In genomic region chr10:28508304-28508925, GRCh38 we compare ENCODE assay signal across 28 cellular contexts.
"Had no signal": no experiment of that assay in that cellular context is flagged by ENCODE, and none has a peak within 500 bp of the region (broad histone marks: within the 10 kb centered on the region; RNA-seq: fewer than 3 reads in every experiment).

No MANE protein-coding gene starts in this region.

- H3K9me3 ChIP-seq: esophagus muscularis mucosa, heart right ventricle, lower lobe of right lung, ovary, psoas muscle, spleen, testis, tibial artery, upper lobe of left lung had no signal

- H3K27me3 ChIP-seq: esophagus muscularis mucosa, foreskin keratinocyte, heart right ventricle, ovary, spleen, testis, tibial artery, upper lobe of left lung had no signal

- H3K36me3 ChIP-seq: esophagus muscularis mucosa, heart right ventricle, lower lobe of right lung, ovary, spleen, tibial artery, upper lobe of left lung had no signal

- H3K4me3 ChIP-seq: esophagus muscularis mucosa, heart right ventricle, lower lobe of right lung, ovary, psoas muscle, skin epidermis, spleen, testis, tibial artery, upper lobe of left lung had no signal

- ATAC-seq: foreskin keratinocyte; heart right ventricle; left ventricle myocardium superior; lower lobe of right lung; natural killer cell; psoas muscle; right cardiac atrium; stimulated activated memory B cell treated with anti-CD40 and anti-IgM and Interleukin-4, amounts not matched to agents 10 μg/mL and 1 μg/mL and 100 μg/mL, for 72 hours; stimulated activated naive CD8-positive, alpha-beta T cell treated with anti-CD3 and anti-CD28 coated beads, Interleukin-15, Interleukin-2, amounts not matched to agents 100 U/mL and 50 U/mL, for 24 hours had no signal

- H3K27ac ChIP-seq: esophagus muscularis mucosa, foreskin keratinocyte, heart right ventricle, lower lobe of right lung, ovary, psoas muscle, skin epidermis, spleen, testis, tibial artery, upper lobe of left lung had no signal

- FAIRE-seq: colon, urothelium cell line had no signal

- DNase-seq: effector CD8-positive, alpha-beta T cell; endodermal cell; foreskin keratinocyte; glutamatergic neuron; heart right ventricle; hippocampal formation; islet precursor cell; kidney glomerular epithelial cell; left ventricle myocardium superior; lower lobe of right lung; natural killer cell; occipital lobe; ovary; posterior cingulate gyrus; psoas muscle; right cardiac atrium; spleen; stimulated activated CD4-positive, alpha-beta T cell treated with anti-CD3 and anti-CD28 coated beads, Interleukin-4, amount 100 ng/mL, for 4 hours; stimulated activated naive CD8-positive, alpha-beta T cell treated with anti-CD3 and anti-CD28 coated beads, Interleukin-15, Interleukin-2, amounts not matched to agents 100 U/mL and 50 U/mL, for 24 hours; substantia nigra; testis; tibial artery; upper lobe of left lung had no signal

- H3K4me1 ChIP-seq: esophagus muscularis mucosa, foreskin keratinocyte, lower lobe of right lung, psoas muscle, testis, tibial artery, upper lobe of left lung had no signal
